10 cellular contexts compared by ENCODE assay signal in genomic region chr1:167635233-167635648, GRCh38.
DNase-seq lines count a peak whose midpoint lies in the region; ATAC-seq lines count a peak whose summit lies in the region.
"Had no signal": no experiment of that assay in that cellular context is flagged by ENCODE, and none has a peak within 500 bp of the region (broad histone marks: within the 10 kb centered on the region; RNA-seq: fewer than 3 reads in every experiment).

No MANE protein-coding gene starts in this region.

- H3K9me3 ChIP-seq in adipocyte (ENCODE audit: control insufficient read depth, low read length) (no peaks in the 10 kb centered on the region), iPS-20b (ENCODE audit: insufficient read depth, low read depth, low read length) (no peaks in the 10 kb centered on the region)

- H3K4me1 ChIP-seq in adipocyte (ENCODE audit: control insufficient read depth, insufficient read depth, low read length): peaks cover 3% of the 10 kb centered on the region
- H3K4me1 ChIP-seq in iPS-20b (ENCODE audit: insufficient read depth, low read length): peaks cover 13% of the 10 kb centered on the region; the same call in 1 of the 2 replicates
- H3K4me1 ChIP-seq: foreskin keratinocyte had no signal

- ATAC-seq in HG02763 (IDR thresholded peaks at IDR 0.05; ENCODE audit: unreplicated experiment) (no peak), HG02759 (IDR thresholded peaks at IDR 0.05; ENCODE audit: unreplicated experiment) (no peak)
- ATAC-seq: foreskin keratinocyte had no signal

- peaks cover 12% of the 10 kb centered on the region for H3K27me3 ChIP-seq in adipocyte (replicated peaks; ENCODE audit: control insufficient read depth, insufficient read depth, low read length)
- H3K27me3 ChIP-seq in iPS-20b (ENCODE audit: insufficient read depth, low read length): peaks cover 70% of the 10 kb centered on the region

- H3K36me3 ChIP-seq in adipocyte (ENCODE audit: control insufficient read depth, insufficient read depth, low read length, severe bottlenecking) (no peaks in the 10 kb centered on the region), iPS-20b (ENCODE audit: insufficient read depth, low read depth, low read length) (no peaks in the 10 kb centered on the region)

- DNase-seq in activated CD8-positive, alpha-beta memory T cell treated with anti-CD3 and anti-CD28 coated beads, Interleukin-2, amount 50 U/mL, for 48 hours: peak; percentile 33
- DNase-seq in activated CD8-positive, alpha-beta memory T cell treated with anti-CD3 and anti-CD28 coated beads for 24 hours: no peak
- DNase-seq in adipocyte (ENCODE audit: low read depth): peak; percentile 15
- DNase-seq in smooth muscle cell of the brain vasculature (ENCODE audit: low read depth, low spot score): peak; percentile 24
- no peak for DNase-seq in cerebellar cortex (ENCODE audit: low spot score)
- DNase-seq: SHP77 treated with DMSO at 0.1 percent for 48 hours had no signal

- H3K27ac ChIP-seq in iPS-20b (ENCODE audit: low read length): no peak overlapping the region
- H3K27ac ChIP-seq: foreskin keratinocyte had no signal

- H3K9ac ChIP-seq in adipocyte (ENCODE audit: low read length) (no peak overlapping the region), iPS-20b (ENCODE audit: low read depth, low read length) (no peak overlapping the region)

- H3K4me3 ChIP-seq in adipocyte (ENCODE audit: low read length) (peak overlapping the region; percentile 16), iPS-20b (ENCODE audit: low read length) (peak overlapping the region; percentile 46)

Comparison
In these comparisons a context has a peak if more than half of its experiments do, and no peak if none do; other contexts are left out.
1. DNase-seq: peak in activated CD8-positive, alpha-beta memory T cell treated with anti-CD3 and anti-CD28 coated beads, Interleukin-2, amount 50 U/mL, for 48 hours (single experiment), adipocyte (single experiment) and smooth muscle cell of the brain vasculature (single experiment); none in activated CD8-positive, alpha-beta memory T cell treated with anti-CD3 and anti-CD28 coated beads for 24 hours (single experiment) and cerebellar cortex (single experiment).